Comparison of ENCODE assay signal across 1 cellular context in genomic region chr20:38859070-38859690, GRCh38.
TF ChIP-seq lines count a peak whose summit lies in the region.

No MANE protein-coding gene starts in this region.

TF ChIP-seq in K562, 482 proteins besides CTCF, POLR2A, EP300 and RAD21 (continued from another document):
- peak; percentile 52; the same call in 1 of the 2 replicates for TF ChIP-seq VEZF1 (CRISPR knock-in tag; IDR thresholded peaks at IDR 0.05)
- TF ChIP-seq NFRKB (IDR thresholded peaks at IDR 0.05; ENCODE audit: low read depth), result 0 out of 2 replicates have a peak, but pooled peaks have one; percentile 49
